Comparison of ENCODE assay signal across 18 cellular contexts in the genomic region with DNA sequence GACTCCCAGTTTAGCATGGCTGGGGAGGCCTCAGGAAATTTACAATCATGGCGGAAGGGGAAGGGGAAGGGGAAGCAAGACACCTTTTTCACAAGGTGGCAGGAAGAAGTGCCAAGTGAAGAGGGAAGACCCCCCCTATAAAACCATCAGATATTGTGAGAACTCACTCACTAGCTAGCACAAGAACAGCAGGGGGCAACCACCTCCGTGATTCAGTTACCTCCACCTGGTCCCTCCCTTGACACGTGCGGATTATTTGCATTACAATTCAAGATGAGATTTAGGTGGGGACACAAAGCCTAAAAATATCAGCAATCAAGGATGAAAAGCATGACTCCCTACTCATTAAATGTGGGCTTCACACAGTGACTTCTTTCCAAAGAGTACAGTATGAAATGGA.
A peak's percentile ranks its signal among the peaks of the same experiment; 100 is the strongest.
DNase-seq lines count a peak whose midpoint lies in the region; TF ChIP-seq lines count a peak whose summit lies in the region.
"Had no signal": no experiment of that assay in that cellular context is flagged by ENCODE, and none has a peak within 500 bp of the region (broad histone marks: within the 10 kb centered on the region; RNA-seq: fewer than 3 reads in every experiment).

No MANE protein-coding gene starts in this region.

- H3K9ac ChIP-seq in endodermal cell (ENCODE audit: extremely low read depth, low read length, poor library complexity, severe bottlenecking) (no peak overlapping the region), trophoblast cell (ENCODE audit: low read length) (no peak overlapping the region), mesenchymal stem cell (ENCODE audit: low read length) (no peak overlapping the region)
- H3K9ac ChIP-seq: BLaER1 treated with 17β-estradiol and CSF1 and Interleukin-3, amounts not matched to agents 10 nM and 100 nM had no signal

- H4K8ac ChIP-seq in trophoblast cell (ENCODE audit: low read depth, low read length) (no peak overlapping the region), mesenchymal stem cell (ENCODE audit: low read length) (no peak overlapping the region)

- H3K4ac ChIP-seq in trophoblast cell (ENCODE audit: low read depth, low read length) (no peak overlapping the region), mesenchymal stem cell (ENCODE audit: low read depth in 1 of 2, low read length in 2 of 2) (no peak overlapping the region)

- H2BK5ac ChIP-seq in trophoblast cell (ENCODE audit: low read depth, low read length, poor library complexity): no peak overlapping the region
- no peak overlapping the region for H2BK5ac ChIP-seq in mesenchymal stem cell (ENCODE audit: low read depth, low read length, poor library complexity, severe bottlenecking)

- H4K91ac ChIP-seq in trophoblast cell (ENCODE audit: low read depth, low read length) (no peak overlapping the region), mesenchymal stem cell (ENCODE audit: low read length) (no peak overlapping the region)

- no peaks in the 10 kb centered on the region for H3K27me3 Mint-ChIP-seq in endodermal cell (ENCODE audit: insufficient read depth)

- no peak overlapping the region for H3K4me2 ChIP-seq in trophoblast cell (ENCODE audit: low read length)
- H3K4me2 ChIP-seq in mesenchymal stem cell (ENCODE audit: low read length, poor library complexity, severe bottlenecking): no peak overlapping the region
- H3K4me2 ChIP-seq: BLaER1 treated with 17β-estradiol and CSF1 and Interleukin-3, amounts not matched to agents 10 nM and 100 nM had no signal

- H3K4me3 ChIP-seq in WERI-Rb-1 (ENCODE audit: low read depth, low read length) (no peak overlapping the region), endodermal cell (ENCODE audit: low read length) (peak overlapping the region; percentile 2), trophoblast cell (ENCODE audit: low read depth, low read length) (no peak overlapping the region), mesenchymal stem cell (ENCODE audit: insufficient read depth in 1 of 2, low read depth in 1 of 2, low read length in 2 of 2) (no peak overlapping the region)
- H3K4me3 ChIP-seq: BLaER1 treated with 17β-estradiol and CSF1 and Interleukin-3, amounts not matched to agents 10 nM and 100 nM; HAP-1 had no signal

- H3K36me3 ChIP-seq in WERI-Rb-1: no peaks in the 10 kb centered on the region
- H3K36me3 ChIP-seq in endodermal cell (ENCODE audit: control insufficient read depth, insufficient read depth, low read length): no peaks in the 10 kb centered on the region
- H3K36me3 ChIP-seq in trophoblast cell (ENCODE audit: control insufficient read depth in 1 of 2, insufficient read depth in 2 of 2, low read length in 2 of 2): no peaks in the 10 kb centered on the region
- no peaks in the 10 kb centered on the region for H3K36me3 ChIP-seq in mesenchymal stem cell (ENCODE audit: control insufficient read depth in 1 of 2, insufficient read depth in 2 of 2, low read depth in 1 of 2, low read length in 2 of 2)
- H3K36me3 ChIP-seq: BLaER1 treated with 17β-estradiol and CSF1 and Interleukin-3, amounts not matched to agents 10 nM and 100 nM; HAP-1 had no signal

- no peak overlapping the region for H3K27ac ChIP-seq in WERI-Rb-1
- no peak overlapping the region for H3K27ac ChIP-seq in endodermal cell (ENCODE audit: low read depth, low read length)
- H3K27ac ChIP-seq in trophoblast cell (ENCODE audit: low read depth, low read length): no peak overlapping the region
- H3K27ac ChIP-seq in mesenchymal stem cell (ENCODE audit: low read length, poor library complexity, severe bottlenecking): no peak overlapping the region
- H3K27ac ChIP-seq: BLaER1 treated with 17β-estradiol and CSF1 and Interleukin-3, amounts not matched to agents 10 nM and 100 nM; HL-60 had no signal

- H3K23ac ChIP-seq in trophoblast cell (ENCODE audit: low read length) (no peak overlapping the region), mesenchymal stem cell (ENCODE audit: low read length in 2 of 2) (no peak overlapping the region)

- H3K79me1 ChIP-seq in trophoblast cell (ENCODE audit: low read length) (no peaks in the 10 kb centered on the region), mesenchymal stem cell (replicated peaks; ENCODE audit: low read length, poor library complexity, severe bottlenecking) (no peaks in the 10 kb centered on the region)

- H2BK120ac ChIP-seq in trophoblast cell (ENCODE audit: insufficient read depth, low read length, poor library complexity) (no peak overlapping the region), mesenchymal stem cell (ENCODE audit: low read depth, low read length) (no peak overlapping the region)

- no peaks in the 10 kb centered on the region for H3K27me3 ChIP-seq in WERI-Rb-1 (ENCODE audit: insufficient read depth, low read depth, severe bottlenecking)
- no peaks in the 10 kb centered on the region for H3K27me3 ChIP-seq in endodermal cell (ENCODE audit: control insufficient read depth, insufficient read depth, low read length, poor library complexity, severe bottlenecking)
- H3K27me3 ChIP-seq in trophoblast cell (ENCODE audit: insufficient read depth, low read length): no peaks in the 10 kb centered on the region
- H3K27me3 ChIP-seq in mesenchymal stem cell (ENCODE audit: control insufficient read depth in 1 of 2, insufficient read depth in 1 of 2, low read length in 2 of 2): no peaks in the 10 kb centered on the region
- H3K27me3 ChIP-seq: BLaER1 treated with 17β-estradiol and CSF1 and Interleukin-3, amounts not matched to agents 10 nM and 100 nM had no signal

- WGBS in endodermal cell (ENCODE audit: insufficient coverage in 1 of 2, insufficient read length in 1 of 2), 2 experiments: 66% methylated on average over 4 of the region's 4 CpGs; no CpG with 5 or more reads in 1 of the 2 experiments
- WGBS in trophoblast cell (ENCODE audit: extremely low coverage, insufficient coverage, insufficient read length): no CpG with 5 or more reads among the region's 4 CpGs
- WGBS in mesenchymal stem cell: 0% methylated on average over 1 of the region's 4 CpGs

- H3K18ac ChIP-seq in trophoblast cell (ENCODE audit: low read length) (no peak overlapping the region), mesenchymal stem cell (ENCODE audit: low read depth in 1 of 2, low read length in 2 of 2) (no peak overlapping the region)

- H3K9me3 ChIP-seq in WERI-Rb-1 (ENCODE audit: severe bottlenecking) (no peaks in the 10 kb centered on the region), endodermal cell (ENCODE audit: control insufficient read depth, low read length) (peaks cover 16% of the 10 kb centered on the region), trophoblast cell (ENCODE audit: insufficient read depth, low read depth, low read length) (no peaks in the 10 kb centered on the region), mesenchymal stem cell (ENCODE audit: control insufficient read depth, low read length) (no peaks in the 10 kb centered on the region)
- H3K9me3 ChIP-seq: BLaER1 treated with 17β-estradiol and CSF1 and Interleukin-3, amounts not matched to agents 10 nM and 100 nM; HAP-1 had no signal

- H2AK5ac ChIP-seq in trophoblast cell (ENCODE audit: low read length): no peak overlapping the region
- H2AK5ac ChIP-seq in mesenchymal stem cell (ENCODE audit: low read length, severe bottlenecking): no peak overlapping the region

- no peaks in the 10 kb centered on the region for H3K36me3 Mint-ChIP-seq in endodermal cell (ENCODE audit: low read depth)
- H3K36me3 Mint-ChIP-seq: CD8-positive, alpha-beta T cell had no signal

- H4K12ac ChIP-seq in trophoblast cell (ENCODE audit: low read depth, low read length): no peak overlapping the region

- no peaks in the 10 kb centered on the region for H3K9me3 Mint-ChIP-seq in endodermal cell
- H3K9me3 Mint-ChIP-seq: CD8-positive, alpha-beta T cell had no signal

- no peak overlapping the region for H3K14ac ChIP-seq in trophoblast cell (ENCODE audit: low read length)
- no peak overlapping the region for H3K14ac ChIP-seq in mesenchymal stem cell (ENCODE audit: low read length in 2 of 2)

- H2BK12ac ChIP-seq in trophoblast cell (ENCODE audit: low read length) (no peak overlapping the region), mesenchymal stem cell (ENCODE audit: low read length in 2 of 2) (no peak overlapping the region)

- TF ChIP-seq CTCF in WERI-Rb-1 (IDR thresholded peaks at IDR 0.05; ENCODE audit: low read depth, low read length) (peak; percentile 29; the same call in 1 of the 2 replicates), endodermal cell (conservative IDR thresholded peaks at IDR 0.05) (no peak)

- H3K27ac Mint-ChIP-seq in endodermal cell: no peak overlapping the region
- H3K27ac Mint-ChIP-seq: B cell; CD8-positive, alpha-beta T cell had no signal

- H3K4me1 ChIP-seq in endodermal cell (ENCODE audit: control insufficient read depth, insufficient read depth, low read length) (no peaks in the 10 kb centered on the region), trophoblast cell (ENCODE audit: control insufficient read depth in 1 of 2, insufficient read depth in 2 of 2, low read length in 2 of 2) (peaks cover 0 to 7% of the 10 kb centered on the region in 2 experiments), mesenchymal stem cell (ENCODE audit: control insufficient read depth, insufficient read depth, low read depth, low read length) (no peaks in the 10 kb centered on the region)
- H3K4me1 ChIP-seq: HAP-1 had no signal

- peaks cover 6% of the 10 kb centered on the region for H3K4me1 Mint-ChIP-seq in endodermal cell
- H3K4me1 Mint-ChIP-seq: B cell had no signal

- H2AFZ ChIP-seq in trophoblast cell (ENCODE audit: insufficient read depth, low read length, poor library complexity) (no peak overlapping the region), mesenchymal stem cell (ENCODE audit: low read depth, low read length) (no peak overlapping the region)

- H3K4me3 Mint-ChIP-seq in endodermal cell: no peak overlapping the region
- H3K4me3 Mint-ChIP-seq: B cell; CD8-positive, alpha-beta T cell had no signal

- DNase-seq in NCI-H82 (lab: John Stamatoyannopoulos, UW): peak; percentile 31
- no peak for DNase-seq in NCI-H82 treated with DMSO at 0.1 percent for 48 hours (lab: John Stamatoyannopoulos, UW; ENCODE audit: unreplicated experiment)
- peak; percentile 54 for DNase-seq in WERI-Rb-1
- peak; percentile 57 for DNase-seq in endodermal cell
- no peak for DNase-seq in NCI-H1436 (lab: John Stamatoyannopoulos, UW)
- DNase-seq in trophoblast cell: no peak
- DNase-seq in mesenchymal stem cell: no peak
- DNase-seq in NK-92 treated with Interleukin-12 subunit alpha and Interleukin-12 subunit beta, amount 100 ng/mL, for 24 hours (lab: John Stamatoyannopoulos, UW): no peak
- DNase-seq: CD8-positive, alpha-beta T cell; DMS 273 treated with DMSO at 0.1 percent for 48 hours; DMS53; DND-41; EL; GOT3 had no signal

- H3K79me2 ChIP-seq in trophoblast cell (ENCODE audit: control insufficient read depth, insufficient read depth, low read length, poor library complexity): no peaks in the 10 kb centered on the region

- H2BK15ac ChIP-seq in mesenchymal stem cell (ENCODE audit: low read depth, poor library complexity, severe bottlenecking): no peak overlapping the region

Comparison
In these comparisons a context has a peak if more than half of its experiments do, and no peak if none do; other contexts are left out.
1. DNase-seq: peak in NCI-H82 (single experiment), WERI-Rb-1 (single experiment) and endodermal cell (single experiment); none in NCI-H82 treated with DMSO at 0.1 percent for 48 hours (single experiment), NCI-H1436 (single experiment), trophoblast cell (0 of 2), mesenchymal stem cell (single experiment) and NK-92 treated with Interleukin-12 subunit alpha and Interleukin-12 subunit beta, amount 100 ng/mL, for 24 hours (single experiment).